ENCODE assay signal across 1 cellular context in genomic region chr19:50358483-50359431, GRCh38.
TF ChIP-seq lines count a peak whose summit lies in the region.

No MANE protein-coding gene starts in this region.

TF ChIP-seq in K562, 482 proteins besides CTCF, POLR2A, EP300 and RAD21 (continues in another document):
- peak; percentile 88 for TF ChIP-seq KDM5B (IDR thresholded peaks at IDR 0.05; ENCODE audit: insufficient replicate concordance, low read depth, low read length)
- TF ChIP-seq MAX (CRISPR knock-in tag; IDR thresholded peaks at IDR 0.05) = peak; percentile 42; the same call in 1 of the 2 replicates
- no peak for TF ChIP-seq NFATC3 (IDR thresholded peaks at IDR 0.05)
- TF ChIP-seq NFRKB (IDR thresholded peaks at IDR 0.05; ENCODE audit: low read depth) = peak; percentile 83
- TF ChIP-seq FOXO4 (CRISPR knock-in tag; IDR thresholded peaks at IDR 0.05) = no peak
- peak; percentile 34 for TF ChIP-seq TBP (optimal IDR thresholded peaks at IDR 0.05; ENCODE audit: low read depth, low read length)
- TF ChIP-seq DIDO1 (tag; IDR thresholded peaks at IDR 0.05; ENCODE audit: low read depth) = 0 out of 2 replicates have a peak, but pooled peaks have one; percentile 30
- TF ChIP-seq ELF2 (CRISPR knock-in tag; IDR thresholded peaks at IDR 0.05) = peak; percentile 15; the same call in 1 of the 2 replicates
- no peak for TF ChIP-seq ATF6 (CRISPR knock-in tag; IDR thresholded peaks at IDR 0.05)
- no peak for TF ChIP-seq BRD4 (IDR thresholded peaks at IDR 0.05)
- TF ChIP-seq RFX5 (IDR thresholded peaks at IDR 0.05; ENCODE audit: low read depth, low read length) = peak; percentile 54; the same call in 1 of the 2 replicates
- TF ChIP-seq DMBX1 (CRISPR knock-in tag; IDR thresholded peaks at IDR 0.05; ENCODE audit: borderline replicate concordance) = peak; percentile 55; the same call in 1 of the 2 replicates
- peak in 1 of 2 experiments; percentile 39; a peak in 1 of 4 replicates for TF ChIP-seq MNT (conservative IDR thresholded peaks at IDR 0.05)
- peak; percentile 97 for TF ChIP-seq ZBTB2 (IDR thresholded peaks at IDR 0.05)
- TF ChIP-seq L3MBTL2 (IDR thresholded peaks at IDR 0.05) = peak; percentile 88
- TF ChIP-seq ATF7 (IDR thresholded peaks at IDR 0.05) = peak; percentile 99
- TF ChIP-seq FOXK2 (conservative IDR thresholded peaks at IDR 0.05 in 1 of 2, IDR thresholded peaks at IDR 0.05 in 1 of 2; ENCODE audit: low read depth in 2 of 2) = peak in 1 of 2 experiments; percentile 61; a peak in 3 of 4 replicates
- TF ChIP-seq RREB1 (CRISPR knock-in tag; IDR thresholded peaks at IDR 0.05) = 0 out of 2 replicates have a peak, but pooled peaks have one; percentile 78
- TF ChIP-seq MLLT1 (IDR thresholded peaks at IDR 0.05) = 0 out of 4 replicates have a peak, but pooled peaks of 1 of the 2 experiments have one; percentile 18
- TF ChIP-seq MTA1 (IDR thresholded peaks at IDR 0.05; ENCODE audit: borderline replicate concordance) = peak; percentile 89
- TF ChIP-seq AFF1 (IDR thresholded peaks at IDR 0.05; ENCODE audit: low read depth in 1 of 2, partially characterized antibody in 2 of 2) = peak in 1 of 2 experiments; percentile 29
- TF ChIP-seq ARID1B (IDR thresholded peaks at IDR 0.05) = 0 out of 2 replicates have a peak, but pooled peaks have one; percentile 37
- TF ChIP-seq HOXB6 (CRISPR knock-in tag; IDR thresholded peaks at IDR 0.05; ENCODE audit: borderline replicate concordance) = no peak
- TF ChIP-seq KDM4B (IDR thresholded peaks at IDR 0.05; ENCODE audit: borderline replicate concordance in 2 of 2, low read depth in 1 of 2) = 0 out of 4 replicates have a peak, but pooled peaks of 1 of the 2 experiments have one; percentile 21
- TF ChIP-seq E2F3 (CRISPR knock-in tag; IDR thresholded peaks at IDR 0.05) = peak; percentile 42; the same call in 1 of the 2 replicates
- TF ChIP-seq KHSRP (IDR thresholded peaks at IDR 0.05) = peak; percentile 100
- TF ChIP-seq PRMT5 (CRISPR knock-in tag; IDR thresholded peaks at IDR 0.05) = no peak
- TF ChIP-seq HDAC1 (IDR thresholded peaks at IDR 0.05) = 0 out of 4 replicates have a peak, but pooled peaks of 1 of the 2 experiments have one; percentile 48
- peak in 1 of 2 experiments; percentile 28; a peak in 1 of 4 replicates for TF ChIP-seq TEAD1 (CRISPR knock-in tag; IDR thresholded peaks at IDR 0.05)
- TF ChIP-seq MECOM (CRISPR knock-in tag; IDR thresholded peaks at IDR 0.05) = peak; percentile 52; the same call in 1 of the 2 replicates
- peak; percentile 87 for TF ChIP-seq ZNF592 (IDR thresholded peaks at IDR 0.05)
